1 cellular context compared by ENCODE assay signal in the genomic region with DNA sequence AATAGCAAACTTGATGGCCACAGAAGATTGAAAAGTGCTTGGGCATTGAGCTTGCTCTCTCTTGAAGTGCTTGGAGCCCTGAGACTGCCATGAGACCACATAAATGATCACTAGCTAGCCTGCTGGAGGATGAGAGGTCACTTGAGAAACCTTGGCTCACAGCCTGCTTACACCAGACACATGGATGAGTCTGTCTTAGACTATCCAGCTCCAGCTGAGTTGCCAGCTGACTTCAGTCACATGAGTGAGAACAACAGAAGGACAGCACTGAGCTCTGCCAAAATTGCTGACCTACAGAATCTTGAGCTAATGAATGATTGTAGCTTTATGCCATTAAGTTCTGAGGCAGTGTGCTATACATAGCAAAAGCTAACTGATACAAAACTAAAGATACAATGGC.
TF ChIP-seq lines count a peak whose summit lies in the region.

No MANE protein-coding gene starts in this region.

TF ChIP-seq in A549, 52 proteins besides CTCF, POLR2A, EP300 and RAD21 (continued from another document):
- no peak for TF ChIP-seq MYC (IDR thresholded peaks at IDR 0.05; ENCODE audit: borderline replicate concordance, low read length)
- TF ChIP-seq KDM1A (IDR thresholded peaks at IDR 0.05; ENCODE audit: low read depth) = no peak
- no peak for TF ChIP-seq EHF (CRISPR knock-in tag; IDR thresholded peaks at IDR 0.05)
- TF ChIP-seq SMC3 (IDR thresholded peaks at IDR 0.05) = no peak
- TF ChIP-seq RARB (CRISPR knock-in tag; IDR thresholded peaks at IDR 0.05) = no peak
- TF ChIP-seq, protein P1, sequence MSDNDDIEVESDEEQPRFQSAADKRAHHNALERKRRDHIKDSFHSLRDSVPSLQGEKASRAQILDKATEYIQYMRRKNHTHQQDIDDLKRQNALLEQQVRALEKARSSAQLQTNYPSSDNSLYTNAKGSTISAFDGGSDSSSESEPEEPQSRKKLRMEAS (IDR thresholded peaks at IDR 0.05) = no peak
- TF ChIP-seq, protein P2, sequence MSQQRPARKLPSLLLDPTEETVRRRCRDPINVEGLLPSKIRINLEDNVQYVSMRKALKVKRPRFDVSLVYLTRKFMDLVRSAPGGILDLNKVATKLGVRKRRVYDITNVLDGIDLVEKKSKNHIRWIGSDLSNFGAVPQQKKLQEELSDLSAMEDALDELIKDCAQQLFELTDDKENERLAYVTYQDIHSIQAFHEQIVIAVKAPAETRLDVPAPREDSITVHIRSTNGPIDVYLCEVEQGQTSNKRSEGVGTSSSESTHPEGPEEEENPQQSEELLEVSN (IDR thresholded peaks at IDR 0.05; ENCODE audit: borderline replicate concordance, low read depth) = no peak
- TF ChIP-seq NPAS2 (CRISPR knock-in tag; IDR thresholded peaks at IDR 0.05; ENCODE audit: borderline replicate concordance) = no peak
- TF ChIP-seq, protein P3, sequence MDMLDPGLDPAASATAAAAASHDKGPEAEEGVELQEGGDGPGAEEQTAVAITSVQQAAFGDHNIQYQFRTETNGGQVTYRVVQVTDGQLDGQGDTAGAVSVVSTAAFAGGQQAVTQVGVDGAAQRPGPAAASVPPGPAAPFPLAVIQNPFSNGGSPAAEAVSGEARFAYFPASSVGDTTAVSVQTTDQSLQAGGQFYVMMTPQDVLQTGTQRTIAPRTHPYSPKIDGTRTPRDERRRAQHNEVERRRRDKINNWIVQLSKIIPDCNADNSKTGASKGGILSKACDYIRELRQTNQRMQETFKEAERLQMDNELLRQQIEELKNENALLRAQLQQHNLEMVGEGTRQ (IDR thresholded peaks at IDR 0.05) = peak; percentile 15; the same call in 1 of the 2 replicates
- TF ChIP-seq NR3C1 (IDR thresholded peaks at IDR 0.05) = no peak
- TF ChIP-seq, protein P4, sequence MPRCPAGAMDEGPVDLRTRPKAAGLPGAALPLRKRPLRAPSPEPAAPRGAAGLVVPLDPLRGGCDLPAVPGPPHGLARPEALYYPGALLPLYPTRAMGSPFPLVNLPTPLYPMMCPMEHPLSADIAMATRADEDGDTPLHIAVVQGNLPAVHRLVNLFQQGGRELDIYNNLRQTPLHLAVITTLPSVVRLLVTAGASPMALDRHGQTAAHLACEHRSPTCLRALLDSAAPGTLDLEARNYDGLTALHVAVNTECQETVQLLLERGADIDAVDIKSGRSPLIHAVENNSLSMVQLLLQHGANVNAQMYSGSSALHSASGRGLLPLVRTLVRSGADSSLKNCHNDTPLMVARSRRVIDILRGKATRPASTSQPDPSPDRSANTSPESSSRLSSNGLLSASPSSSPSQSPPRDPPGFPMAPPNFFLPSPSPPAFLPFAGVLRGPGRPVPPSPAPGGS (IDR thresholded peaks at IDR 0.05) = no peak
